In the genomic region with DNA sequence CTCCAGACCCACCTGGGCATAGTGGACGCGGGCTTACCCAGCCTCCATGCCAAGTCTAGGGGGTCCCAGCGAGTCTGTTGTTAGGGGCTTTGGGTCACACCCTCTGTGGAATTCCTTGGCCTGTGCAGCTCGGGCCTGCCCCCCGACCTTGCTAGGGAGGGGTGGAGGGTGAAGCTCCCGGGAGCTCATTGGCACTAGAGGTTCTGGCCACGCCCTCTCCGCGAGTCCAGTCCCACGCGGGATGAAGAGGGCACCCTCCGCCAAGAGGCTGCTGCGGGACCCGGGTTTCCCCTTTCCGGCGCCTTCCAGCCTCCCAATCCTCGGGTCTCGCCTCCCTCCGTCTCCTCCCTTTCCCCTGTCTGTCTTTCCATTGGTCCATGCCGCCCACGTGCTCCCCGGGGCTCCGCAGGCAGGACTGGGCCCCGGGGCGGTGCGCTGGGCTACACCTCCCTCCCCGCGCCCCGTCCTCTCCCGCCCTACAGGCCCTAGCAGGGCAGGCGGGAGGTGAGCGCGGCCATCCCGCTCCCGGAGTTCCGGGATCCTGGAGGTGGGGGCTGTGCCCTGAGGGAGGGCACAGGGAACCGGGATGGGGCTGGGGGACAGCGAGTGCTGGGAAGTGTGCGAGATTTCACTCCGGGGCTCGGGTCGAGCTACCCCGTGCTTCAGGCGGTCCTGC, we compare ENCODE assay signal across 8 cellular contexts. TPM values are rescaled to one million over a fixed set of nuclear protein-coding genes. Genes with fewer than 3 reads are reported as not detected.
DNase-seq lines count a peak whose midpoint lies in the region; TF ChIP-seq lines count a peak whose summit lies in the region.

No MANE protein-coding gene starts in this region.

- H3K9ac ChIP-seq in SK-N-MC (ENCODE audit: insufficient read length) = peak overlapping the region; percentile 82

- H3K36me3 ChIP-seq in SK-N-MC (ENCODE audit: insufficient read depth, low read length) = peaks cover 1% of the 10 kb centered on the region

- peaks cover 5% of the 10 kb centered on the region; the same call in 1 of the 2 replicates for H3K36me3 Mint-ChIP-seq in HFFc6 (ENCODE audit: low read depth)
- H3K36me3 Mint-ChIP-seq in activated naive CD4-positive, alpha-beta T cell treated with anti-CD3 and anti-CD28 coated beads, Interleukin-2, amount 50 U/mL, for 24 hours = no peaks in the 10 kb centered on the region

- H3K4me3 Mint-ChIP-seq in HFFc6 = peak overlapping the region; percentile 96
- peak overlapping the region; percentile 91 for H3K4me3 Mint-ChIP-seq in activated naive CD4-positive, alpha-beta T cell treated with anti-CD3 and anti-CD28 coated beads, Interleukin-2, amount 50 U/mL, for 24 hours

- H3K4me1 Mint-ChIP-seq in HFFc6 (ENCODE audit: low read depth) = peaks cover 40% of the 10 kb centered on the region
- H3K4me1 Mint-ChIP-seq in activated naive CD4-positive, alpha-beta T cell treated with anti-CD3 and anti-CD28 coated beads, Interleukin-2, amount 50 U/mL, for 24 hours = peaks cover 31% of the 10 kb centered on the region

- DNase-seq in GM03348 (ENCODE audit: low spot score) (peak; percentile 99), HFFc6 (peak; percentile 95), NCI-H1048 (lab: John Stamatoyannopoulos, UW) (peak; percentile 95), SK-N-MC (ENCODE audit: low read depth, low spot score) (peak; percentile 59), globus pallidus (ENCODE audit: low spot score) (peak; percentile 96), occipital lobe (lab: John Stamatoyannopoulos, UW) (peak; percentile 91)

- H3K4me3 ChIP-seq in SK-N-MC = peak overlapping the region; percentile 84

- no peak for TF ChIP-seq CTCF in HFFc6 (IDR thresholded peaks at IDR 0.05)

- no peaks in the 10 kb centered on the region for H3K9me3 Mint-ChIP-seq in HFFc6
- no peaks in the 10 kb centered on the region for H3K9me3 Mint-ChIP-seq in activated naive CD4-positive, alpha-beta T cell treated with anti-CD3 and anti-CD28 coated beads, Interleukin-2, amount 50 U/mL, for 24 hours

- no peaks in the 10 kb centered on the region for H3K9me3 ChIP-seq in SK-N-MC (ENCODE audit: low read depth, low read length)

- peaks cover 16% of the 10 kb centered on the region for H3K27me3 Mint-ChIP-seq in HFFc6 (ENCODE audit: insufficient read depth)
- H3K27me3 Mint-ChIP-seq in activated naive CD4-positive, alpha-beta T cell treated with anti-CD3 and anti-CD28 coated beads, Interleukin-2, amount 50 U/mL, for 24 hours = no peaks in the 10 kb centered on the region

- H3K27ac ChIP-seq in SK-N-MC = peak overlapping the region; percentile 47; the same call in 1 of the 2 replicates
- peak overlapping the region; percentile 86 for H3K27ac ChIP-seq in temporal lobe (ENCODE audit: low read depth, low read length)

- peak overlapping the region; percentile 80 for H3K27ac Mint-ChIP-seq in HFFc6
- H3K27ac Mint-ChIP-seq in activated naive CD4-positive, alpha-beta T cell treated with anti-CD3 and anti-CD28 coated beads, Interleukin-2, amount 50 U/mL, for 24 hours = peak overlapping the region; percentile 77

RNA-seq across cellular contexts. Expression of gene RUSC1, which starts 3.5 kb away (rescaled TPM):
- total RNA-seq in HFFc6 (2021; fragmentation: NEBNext Ultra II Directional; extraction: Animal tissue kit (Norgen Biotek cat#: 25700)) = 10 to 100 TPM; 26.6 to 36.0 (median 32.9) TPM
- total RNA-seq in occipital lobe (46.6 TPM), temporal lobe (47.7 TPM)

RNA-seq across cellular contexts. Expression of gene FDPS, which starts 15.5 kb away (rescaled TPM):
- 100 to 1,000 TPM; 117 to 147 (median 127) TPM for total RNA-seq in HFFc6 (2021; fragmentation: NEBNext Ultra II Directional; extraction: Animal tissue kit (Norgen Biotek cat#: 25700))
- total RNA-seq in occipital lobe (90.9 TPM), temporal lobe (121 TPM)

RNA-seq across cellular contexts. Expression of gene PKLR, which starts 22.9 kb away (rescaled TPM):
- not detected for total RNA-seq in HFFc6 (2021; fragmentation: NEBNext Ultra II Directional; extraction: Animal tissue kit (Norgen Biotek cat#: 25700))
- total RNA-seq in occipital lobe (not detected), temporal lobe (0.49 TPM)

RNA-seq across cellular contexts. Expression of gene HCN3, which starts 46.9 kb away (rescaled TPM):
- total RNA-seq in HFFc6 (2021; fragmentation: NEBNext Ultra II Directional; extraction: Animal tissue kit (Norgen Biotek cat#: 25700)) = 1 to 10 TPM; 1.3 to 1.6 (median 1.5) TPM
- total RNA-seq in occipital lobe (15.6 TPM), temporal lobe (15.0 TPM)

RNA-seq across cellular contexts. Expression of gene CLK2, which starts 50.9 kb away (rescaled TPM):
- 10 to 100 TPM; 24.8 to 32.8 (median 30.0) TPM for total RNA-seq in HFFc6 (2021; fragmentation: NEBNext Ultra II Directional; extraction: Animal tissue kit (Norgen Biotek cat#: 25700))
- total RNA-seq in occipital lobe (26.5 TPM), temporal lobe (15.0 TPM)

Comparison
In these comparisons a context has a peak if more than half of its experiments do, and no peak if none do; other contexts are left out.
1. Peak in every context shown above with its lines: DNase-seq, H3K4me3 ChIP-seq and H3K27ac ChIP-seq.